Comparison of ENCODE assay signal across 9 cellular contexts in genomic region chr17:75619506-75620431, GRCh38. TPM values are rescaled to one million over a fixed set of nuclear protein-coding genes. Genes with fewer than 3 reads are reported as not detected.
DNase-seq lines count a peak whose midpoint lies in the region; ATAC-seq and TF ChIP-seq lines count a peak whose summit lies in the region.
"Had no signal": no experiment of that assay in that cellular context is flagged by ENCODE, and none has a peak within 500 bp of the region (broad histone marks: within the 10 kb centered on the region; RNA-seq: fewer than 3 reads in every experiment).

No MANE protein-coding gene starts in this region.

- H3K36me3 ChIP-seq in liver (ENCODE audit: control insufficient read depth in 4 of 4, insufficient read depth in 3 of 4, low read depth in 1 of 4, low read length in 3 of 4) (peaks cover 0 to 43% (median 4%) of the 10 kb centered on the region in 4 donors), ovary (no peaks in the 10 kb centered on the region)

- no peaks in the 10 kb centered on the region for H3K4me1 ChIP-seq in liver (ENCODE audit: control insufficient read depth in 4 of 4, insufficient read depth in 4 of 4, low read length in 3 of 4)
- H3K4me1 ChIP-seq in ovary (ENCODE audit: insufficient read depth), result no peaks in the 10 kb centered on the region

- intact Hi-C loops in activated CD4-positive, alpha-beta T cell treated with anti-CD3 and anti-CD28 coated beads, Interleukin-2, amount 10 ng/mL, durations not matched to agents 24 days and 14 days (cut with micrococcal nuclease), result no loop called here
- intact Hi-C loops in activated CD8-positive, alpha-beta T cell treated with anti-CD3 and anti-CD28 coated beads for 36 hours (cut with micrococcal nuclease), result no loop called here
- intact Hi-C loops in ovary (cut with DNase I), result no loop called here

- H3K4me3 Mint-ChIP-seq in activated CD4-positive, alpha-beta T cell treated with anti-CD3 and anti-CD28 coated beads, Interleukin-2, amount 10 ng/mL, durations not matched to agents 24 days and 14 days, result no peak overlapping the region
- H3K4me3 Mint-ChIP-seq in activated CD8-positive, alpha-beta T cell treated with anti-CD3 and anti-CD28 coated beads for 36 hours, result no peak overlapping the region

- POLR2A ChIA-PET in activated CD8-positive, alpha-beta T cell treated with anti-CD3 and anti-CD28 coated beads for 36 hours (lab: Charles Lee), result no interaction called here

- H3K4me3 ChIP-seq in liver (ENCODE audit: low read depth in 1 of 3, low read length in 3 of 3), result no peak overlapping the region
- no peak overlapping the region for H3K4me3 ChIP-seq in ovary
- H3K4me3 ChIP-seq: skin epidermis had no signal

- TF ChIP-seq RAD21 in liver (IDR thresholded peaks at IDR 0.05), result no peak

- H3K27ac ChIP-seq in liver (ENCODE audit: low read depth in 1 of 2, low read length in 2 of 2), result no peak overlapping the region
- H3K27ac ChIP-seq in ovary, result no peak overlapping the region
- H3K27ac ChIP-seq: skin epidermis had no signal

- no peak overlapping the region for H3K27ac Mint-ChIP-seq in activated CD4-positive, alpha-beta T cell treated with anti-CD3 and anti-CD28 coated beads, Interleukin-2, amount 10 ng/mL, durations not matched to agents 24 days and 14 days
- no peak overlapping the region for H3K27ac Mint-ChIP-seq in activated CD8-positive, alpha-beta T cell treated with anti-CD3 and anti-CD28 coated beads for 36 hours

- TF ChIP-seq CTCF in LNCAP (IDR thresholded peaks at IDR 0.05) (peak; percentile 52; the same call in 1 of the 2 replicates), liver (IDR thresholded peaks at IDR 0.05; ENCODE audit: low read depth, low read length, missing input control) (peak; percentile 31), ovary (IDR thresholded peaks at IDR 0.05) (no peak)
- no peak for TF ChIP-seq CTCF in activated CD8-positive, alpha-beta T cell treated with anti-CD3 and anti-CD28 coated beads for 36 hours (IDR thresholded peaks at IDR 0.05)

- no peak for TF ChIP-seq POLR2A in ovary (IDR thresholded peaks at IDR 0.05)

- no peak overlapping the region for H3K9ac ChIP-seq in liver (ENCODE audit: low read depth in 1 of 2, low read length in 2 of 2)

- CTCF ChIA-PET in activated CD8-positive, alpha-beta T cell treated with anti-CD3 and anti-CD28 coated beads for 36 hours (lab: Charles Lee), result interaction anchor here (0.8 to 3.1 kb wide), 7 partner anchors 10 to 134 kb away, joined by 3 to 21 read pairs (median 4); partner anchors contain the start of gene SMIM5

- no peaks in the 10 kb centered on the region for H3K9me3 Mint-ChIP-seq in activated CD4-positive, alpha-beta T cell treated with anti-CD3 and anti-CD28 coated beads, Interleukin-2, amount 10 ng/mL, durations not matched to agents 24 days and 14 days
- H3K9me3 Mint-ChIP-seq in activated CD8-positive, alpha-beta T cell treated with anti-CD3 and anti-CD28 coated beads for 36 hours, result no peaks in the 10 kb centered on the region

- no peak for TF ChIP-seq EP300 in ovary (IDR thresholded peaks at IDR 0.05)

- no peaks in the 10 kb centered on the region for H3K27me3 Mint-ChIP-seq in activated CD4-positive, alpha-beta T cell treated with anti-CD3 and anti-CD28 coated beads, Interleukin-2, amount 10 ng/mL, durations not matched to agents 24 days and 14 days
- H3K27me3 Mint-ChIP-seq in activated CD8-positive, alpha-beta T cell treated with anti-CD3 and anti-CD28 coated beads for 36 hours, result no peaks in the 10 kb centered on the region

- DNase-seq in activated CD4-positive, alpha-beta T cell treated with anti-CD3 and anti-CD28 coated beads, Interleukin-2, amount 10 ng/mL, durations not matched to agents 24 days and 14 days, result peak; percentile 74
- DNase-seq in activated CD4-positive, alpha-beta T cell treated with anti-CD3 and anti-CD28 coated beads, Interleukin-2, amount 50 U/mL, for 1 hour, result no peak
- DNase-seq in activated CD8-positive, alpha-beta T cell treated with anti-CD3 and anti-CD28 coated beads for 36 hours, result peak; percentile 25
- DNase-seq in ovary, result no peak

- WGBS in liver, result 92% methylated on average over 36 of the region's 36 CpGs
- 80 to 84% (median 80%) methylated on average over 30 to 36 of the region's 36 CpGs for WGBS in ovary, 3 donors

- ATAC-seq in activated CD8-positive, alpha-beta T cell treated with anti-CD3 and anti-CD28 coated beads for 36 hours, result no peak
- ATAC-seq in GM21381 (IDR thresholded peaks at IDR 0.05; ENCODE audit: unreplicated experiment) (no peak), HG02870 (IDR thresholded peaks at IDR 0.05; ENCODE audit: unreplicated experiment) (no peak)

- H3K4me1 Mint-ChIP-seq in activated CD4-positive, alpha-beta T cell treated with anti-CD3 and anti-CD28 coated beads, Interleukin-2, amount 10 ng/mL, durations not matched to agents 24 days and 14 days, result no peaks in the 10 kb centered on the region
- H3K4me1 Mint-ChIP-seq in activated CD8-positive, alpha-beta T cell treated with anti-CD3 and anti-CD28 coated beads for 36 hours (ENCODE audit: low read depth), result no peaks in the 10 kb centered on the region

- H3K9me3 ChIP-seq in liver (ENCODE audit: control insufficient read depth in 4 of 4, low read length in 3 of 4) (no peaks in the 10 kb centered on the region), ovary (no peaks in the 10 kb centered on the region)

- H3K27me3 ChIP-seq in liver (ENCODE audit: control insufficient read depth in 4 of 4, insufficient read depth in 4 of 4, low read length in 3 of 4) (no peaks in the 10 kb centered on the region), ovary (no peaks in the 10 kb centered on the region)

- H3K36me3 Mint-ChIP-seq in activated CD4-positive, alpha-beta T cell treated with anti-CD3 and anti-CD28 coated beads, Interleukin-2, amount 10 ng/mL, durations not matched to agents 24 days and 14 days (ENCODE audit: low read depth), result no peaks in the 10 kb centered on the region
- no peaks in the 10 kb centered on the region for H3K36me3 Mint-ChIP-seq in activated CD8-positive, alpha-beta T cell treated with anti-CD3 and anti-CD28 coated beads for 36 hours (ENCODE audit: low read depth)

TF ChIP-seq in liver, 16 proteins besides CTCF, POLR2A, EP300 and RAD21 (continues in another document):
- TF ChIP-seq HNF4A (conservative IDR thresholded peaks at IDR 0.05) (no peak), FOXA2 (IDR thresholded peaks at IDR 0.05) (no peak), ATF3 (IDR thresholded peaks at IDR 0.05) (no peak), EGR1 (IDR thresholded peaks at IDR 0.05; ENCODE audit: low read depth in 2 of 2) (no peak)
- TF ChIP-seq, protein P1, sequence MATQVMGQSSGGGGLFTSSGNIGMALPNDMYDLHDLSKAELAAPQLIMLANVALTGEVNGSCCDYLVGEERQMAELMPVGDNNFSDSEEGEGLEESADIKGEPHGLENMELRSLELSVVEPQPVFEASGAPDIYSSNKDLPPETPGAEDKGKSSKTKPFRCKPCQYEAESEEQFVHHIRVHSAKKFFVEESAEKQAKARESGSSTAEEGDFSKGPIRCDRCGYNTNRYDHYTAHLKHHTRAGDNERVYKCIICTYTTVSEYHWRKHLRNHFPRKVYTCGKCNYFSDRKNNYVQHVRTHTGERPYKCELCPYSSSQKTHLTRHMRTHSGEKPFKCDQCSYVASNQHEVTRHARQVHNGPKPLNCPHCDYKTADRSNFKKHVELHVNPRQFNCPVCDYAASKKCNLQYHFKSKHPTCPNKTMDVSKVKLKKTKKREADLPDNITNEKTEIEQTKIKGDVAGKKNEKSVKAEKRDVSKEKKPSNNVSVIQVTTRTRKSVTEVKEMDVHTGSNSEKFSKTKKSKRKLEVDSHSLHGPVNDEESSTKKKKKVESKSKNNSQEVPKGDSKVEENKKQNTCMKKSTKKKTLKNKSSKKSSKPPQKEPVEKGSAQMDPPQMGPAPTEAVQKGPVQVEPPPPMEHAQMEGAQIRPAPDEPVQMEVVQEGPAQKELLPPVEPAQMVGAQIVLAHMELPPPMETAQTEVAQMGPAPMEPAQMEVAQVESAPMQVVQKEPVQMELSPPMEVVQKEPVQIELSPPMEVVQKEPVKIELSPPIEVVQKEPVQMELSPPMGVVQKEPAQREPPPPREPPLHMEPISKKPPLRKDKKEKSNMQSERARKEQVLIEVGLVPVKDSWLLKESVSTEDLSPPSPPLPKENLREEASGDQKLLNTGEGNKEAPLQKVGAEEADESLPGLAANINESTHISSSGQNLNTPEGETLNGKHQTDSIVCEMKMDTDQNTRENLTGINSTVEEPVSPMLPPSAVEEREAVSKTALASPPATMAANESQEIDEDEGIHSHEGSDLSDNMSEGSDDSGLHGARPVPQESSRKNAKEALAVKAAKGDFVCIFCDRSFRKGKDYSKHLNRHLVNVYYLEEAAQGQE (IDR thresholded peaks at IDR 0.05), result no peak

RNA-seq across cellular contexts. Expression of gene SMIM5, which starts 13.5 kb away (rescaled TPM):
- 0.14 and 0.38 TPM in 2 replicates for total RNA-seq in activated CD4-positive, alpha-beta T cell treated with anti-CD3 and anti-CD28 coated beads, Interleukin-2, amount 10 ng/mL, durations not matched to agents 24 days and 14 days
- total RNA-seq in activated CD8-positive, alpha-beta T cell treated with anti-CD3 and anti-CD28 coated beads for 36 hours, result under 1 TPM; 0.07 to 0.25 TPM
- 10 to 100 TPM in 1 of 2 donors, under 1 TPM in 1; 0.25 to 54.9 TPM for total RNA-seq in liver
- under 1 TPM; 0.10 TPM for polyA plus RNA-seq in liver
- total RNA-seq in ovary, result 1 to 10 TPM in 5 of 7 donors, under 1 TPM in 2; 0.51 to 7.9 (median 1.7) TPM
- under 1 TPM; 0.52 to 0.64 TPM for polyA plus RNA-seq in ovary

RNA-seq across cellular contexts. Expression of gene MYO15B, which starts 32.2 kb away (rescaled TPM):
- 24.3 and 25.4 TPM in 2 replicates for total RNA-seq in activated CD4-positive, alpha-beta T cell treated with anti-CD3 and anti-CD28 coated beads, Interleukin-2, amount 10 ng/mL, durations not matched to agents 24 days and 14 days
- total RNA-seq in activated CD8-positive, alpha-beta T cell treated with anti-CD3 and anti-CD28 coated beads for 36 hours, result 10 to 100 TPM; 24.9 to 28.7 TPM
- total RNA-seq in liver (10 to 100 TPM; 21.2 to 34.4 TPM), ovary (100 to 1,000 TPM; 152 to 383 (median 239) TPM)
- polyA plus RNA-seq in liver (10 to 100 TPM; 13.3 to 14.8 TPM), ovary (100 to 1,000 TPM in 1 of 2 donors, 10 to 100 TPM in 1; 31.0 to 161 TPM)

RNA-seq across cellular contexts. Expression of gene RECQL5, which starts 47.2 kb away (rescaled TPM):
- total RNA-seq in activated CD4-positive, alpha-beta T cell treated with anti-CD3 and anti-CD28 coated beads, Interleukin-2, amount 10 ng/mL, durations not matched to agents 24 days and 14 days, result 34.2 and 34.4 TPM in 2 replicates
- 10 to 100 TPM; 33.3 to 34.2 TPM for total RNA-seq in activated CD8-positive, alpha-beta T cell treated with anti-CD3 and anti-CD28 coated beads for 36 hours
- 10 to 100 TPM; 12.1 to 15.1 TPM for total RNA-seq in liver
- polyA plus RNA-seq in liver, result 10 to 100 TPM in 1 of 2 donors, 1 to 10 TPM in 1; 8.3 to 10.9 TPM
- total RNA-seq in ovary, result 10 to 100 TPM; 13.8 to 32.8 (median 24.8) TPM
- polyA plus RNA-seq in ovary, result 10 to 100 TPM; 15.7 to 19.4 TPM

RNA-seq across cellular contexts. Expression of gene SAP30BP, which starts 47.4 kb away (rescaled TPM):
- 109 and 115 TPM in 2 replicates for total RNA-seq in activated CD4-positive, alpha-beta T cell treated with anti-CD3 and anti-CD28 coated beads, Interleukin-2, amount 10 ng/mL, durations not matched to agents 24 days and 14 days
- 10 to 100 TPM; 73.0 to 75.8 TPM for total RNA-seq in activated CD8-positive, alpha-beta T cell treated with anti-CD3 and anti-CD28 coated beads for 36 hours
- total RNA-seq in liver (10 to 100 TPM; 20.9 to 32.5 TPM), ovary (10 to 100 TPM; 54.8 to 85.0 (median 74.7) TPM)
- polyA plus RNA-seq in liver (10 to 100 TPM; 27.9 to 33.4 TPM), ovary (10 to 100 TPM; 83.2 to 89.1 TPM)

Comparison
In these comparisons a context has a peak if more than half of its experiments do, and no peak if none do; other contexts are left out.
1. DNase-seq: peak in activated CD4-positive, alpha-beta T cell treated with anti-CD3 and anti-CD28 coated beads, Interleukin-2, amount 10 ng/mL, durations not matched to agents 24 days and 14 days (single experiment) and activated CD8-positive, alpha-beta T cell treated with anti-CD3 and anti-CD28 coated beads for 36 hours (single experiment); none in activated CD4-positive, alpha-beta T cell treated with anti-CD3 and anti-CD28 coated beads, Interleukin-2, amount 50 U/mL, for 1 hour (single experiment) and ovary (0 of 5).
2. CTCF ChIP-seq: peak in LNCAP (single experiment) and liver (single experiment); none in activated CD8-positive, alpha-beta T cell treated with anti-CD3 and anti-CD28 coated beads for 36 hours (single experiment) and ovary (0 of 3).